In genomic region chr2:214077727-214078126, GRCh38 we compare ENCODE assay signal across 23 cellular contexts.
DNase-seq lines count a peak whose midpoint lies in the region; ATAC-seq and TF ChIP-seq lines count a peak whose summit lies in the region.
"Had no signal": no experiment of that assay in that cellular context is flagged by ENCODE, and none has a peak within 500 bp of the region (broad histone marks: within the 10 kb centered on the region; RNA-seq: fewer than 3 reads in every experiment).

No MANE protein-coding gene starts in this region.

- H3K27ac Mint-ChIP-seq in GM23338 (0 out of 2 replicates have a peak overlapping the region, but pooled peaks have one; percentile 22), endodermal cell (peak overlapping the region; percentile 22), nephron progenitor cell (peak overlapping the region; percentile 67)
- H3K27ac Mint-ChIP-seq: CD4-positive, CD25-positive, alpha-beta regulatory T cell had no signal

- no peak overlapping the region for H3K27ac ChIP-seq in GM23338 (ENCODE audit: low read depth)
- H3K27ac ChIP-seq in endodermal cell (ENCODE audit: low read depth, low read length), result no peak overlapping the region

- H3K4me1 Mint-ChIP-seq in GM23338, result peaks cover 7% of the 10 kb centered on the region; the same call in 2 of the 3 replicates
- no peaks in the 10 kb centered on the region for H3K4me1 Mint-ChIP-seq in endodermal cell
- no peaks in the 10 kb centered on the region for H3K4me1 Mint-ChIP-seq in nephron progenitor cell
- H3K4me1 Mint-ChIP-seq: CD4-positive, CD25-positive, alpha-beta regulatory T cell had no signal

- H3K27me3 ChIP-seq in GM23338 (ENCODE audit: insufficient read depth) (no peaks in the 10 kb centered on the region), endodermal cell (ENCODE audit: control insufficient read depth, insufficient read depth, low read length, poor library complexity, severe bottlenecking) (no peaks in the 10 kb centered on the region)
- H3K27me3 ChIP-seq: BE2C had no signal

- H2AFZ ChIP-seq in GM23338, result peak overlapping the region; percentile 87

- H3K9me3 Mint-ChIP-seq in GM23338, result no peaks in the 10 kb centered on the region
- no peaks in the 10 kb centered on the region for H3K9me3 Mint-ChIP-seq in endodermal cell
- H3K9me3 Mint-ChIP-seq in nephron progenitor cell, result no peaks in the 10 kb centered on the region
- H3K9me3 Mint-ChIP-seq: CD4-positive, CD25-positive, alpha-beta regulatory T cell had no signal

- H3K79me2 ChIP-seq in GM23338 (replicated peaks; ENCODE audit: insufficient read depth), result no peaks in the 10 kb centered on the region

- no peaks in the 10 kb centered on the region for H3K36me3 ChIP-seq in GM23338 (ENCODE audit: insufficient read depth)
- no peaks in the 10 kb centered on the region for H3K36me3 ChIP-seq in endodermal cell (ENCODE audit: control insufficient read depth, insufficient read depth, low read length)
- H3K36me3 ChIP-seq: BE2C had no signal

- H4K20me1 ChIP-seq in GM23338 (replicated peaks; ENCODE audit: insufficient read depth), result no peaks in the 10 kb centered on the region

- peak; percentile 72 for ATAC-seq in GM23338
- ATAC-seq: HCT116 had no signal

- no peaks in the 10 kb centered on the region for H3K9me2 ChIP-seq in GM23338 (ENCODE audit: insufficient read depth)
- H3K9me2 ChIP-seq: SK-N-SH had no signal

- no peak overlapping the region for H3K4me2 ChIP-seq in GM23338
- H3K4me2 ChIP-seq: SK-N-SH had no signal

- H3K36me3 Mint-ChIP-seq in GM23338 (ENCODE audit: low read depth), result no peaks in the 10 kb centered on the region
- no peaks in the 10 kb centered on the region for H3K36me3 Mint-ChIP-seq in endodermal cell (ENCODE audit: low read depth)
- H3K36me3 Mint-ChIP-seq in nephron progenitor cell (ENCODE audit: low read depth), result no peaks in the 10 kb centered on the region
- H3K36me3 Mint-ChIP-seq: CD4-positive, CD25-positive, alpha-beta regulatory T cell had no signal

- WGBS in endodermal cell (ENCODE audit: insufficient coverage in 1 of 2, insufficient read length in 1 of 2), 2 experiments, result 68% methylated on average over 1 of the region's 1 CpG; no CpG with 5 or more reads in 1 of the 2 experiments

- TF ChIP-seq CTCF in GM23338 (conservative IDR thresholded peaks at IDR 0.05; ENCODE audit: low read depth in 2 of 2) (no peak), endodermal cell (conservative IDR thresholded peaks at IDR 0.05) (no peak), nephron progenitor cell (IDR thresholded peaks at IDR 0.05) (no peak)

- H3K9me3 ChIP-seq in endodermal cell (ENCODE audit: control insufficient read depth, low read length), result no peaks in the 10 kb centered on the region
- H3K9me3 ChIP-seq: BE2C, SK-N-SH had no signal

- H3K4me1 ChIP-seq in GM23338 (ENCODE audit: insufficient read depth), result no peaks in the 10 kb centered on the region; the same call in 1 of the 2 replicates
- H3K4me1 ChIP-seq in endodermal cell (ENCODE audit: control insufficient read depth, insufficient read depth, low read length), result no peaks in the 10 kb centered on the region
- H3K4me1 ChIP-seq: BE2C had no signal

- H3K4me3 Mint-ChIP-seq in GM23338 (no peak overlapping the region), endodermal cell (no peak overlapping the region), nephron progenitor cell (no peak overlapping the region)
- H3K4me3 Mint-ChIP-seq: CD4-positive, CD25-positive, alpha-beta regulatory T cell had no signal

- no peak overlapping the region for H3K9ac ChIP-seq in endodermal cell (ENCODE audit: extremely low read depth, low read length, poor library complexity, severe bottlenecking)
- H3K9ac ChIP-seq: SK-N-SH had no signal

- no peak overlapping the region for H3K4me3 ChIP-seq in GM23338
- H3K4me3 ChIP-seq in endodermal cell (ENCODE audit: low read length), result no peak overlapping the region

- H3K27me3 Mint-ChIP-seq in GM23338 (ENCODE audit: insufficient read depth, low read depth, poor library complexity), result no peaks in the 10 kb centered on the region
- H3K27me3 Mint-ChIP-seq in endodermal cell (ENCODE audit: insufficient read depth), result no peaks in the 10 kb centered on the region
- H3K27me3 Mint-ChIP-seq in nephron progenitor cell (ENCODE audit: low read depth, poor library complexity), result peaks cover 3% of the 10 kb centered on the region

- DNase-seq in GM23338 (ENCODE audit: low spot score) (peak; percentile 40), endodermal cell (no peak), nephron progenitor cell (no peak), NCI-H1092 (lab: John Stamatoyannopoulos, UW) (no peak), Ammon's horn (ENCODE audit: low spot score) (no peak), NOMO-1 treated with DMSO at 0.1 percent for 48 hours (lab: John Stamatoyannopoulos, UW; ENCODE audit: unreplicated experiment) (no peak), HuH-7 (ENCODE audit: low spot score) (no peak)
- DNase-seq: ACHN; BE2C; CD4-positive, CD25-positive, alpha-beta regulatory T cell; DMS153; EL; NCI-H1105; NCI-H1694; NCI-H2107; NCI-H510A; NCI-H748 treated with DMSO at 0.1 percent for 48 hours; NK-92 treated with Interleukin-12 subunit alpha and Interleukin-12 subunit beta, amount 100 ng/mL, for 24 hours; OCI-M1; RPMI8226; SHP77 treated with DMSO at 0.1 percent for 48 hours; SK-N-SH had no signal

- no peaks in the 10 kb centered on the region for H3F3A ChIP-seq in GM23338 (replicated peaks; ENCODE audit: low read depth)

TF ChIP-seq in GM23338, 12 proteins besides CTCF, POLR2A, EP300 and RAD21:
- no peak for TF ChIP-seq ZNF331 (CRISPR knock-in tag; IDR thresholded peaks at IDR 0.05; ENCODE audit: low read depth)
- no peak for TF ChIP-seq EZH2 (IDR thresholded peaks at IDR 0.05; ENCODE audit: low read depth, unreplicated experiment)
- no peak for TF ChIP-seq ZNF462 (CRISPR knock-in tag; IDR thresholded peaks at IDR 0.05)
- no peak for TF ChIP-seq JUNB (IDR thresholded peaks at IDR 0.05; ENCODE audit: unreplicated experiment)
- no peak for TF ChIP-seq CREB1 (CRISPR knock-in tag; IDR thresholded peaks at IDR 0.05; ENCODE audit: low read depth)
TF ChIP-seq in GM23338: peak in this region for 0.
